18 cellular contexts compared by ENCODE assay signal in the genomic region with DNA sequence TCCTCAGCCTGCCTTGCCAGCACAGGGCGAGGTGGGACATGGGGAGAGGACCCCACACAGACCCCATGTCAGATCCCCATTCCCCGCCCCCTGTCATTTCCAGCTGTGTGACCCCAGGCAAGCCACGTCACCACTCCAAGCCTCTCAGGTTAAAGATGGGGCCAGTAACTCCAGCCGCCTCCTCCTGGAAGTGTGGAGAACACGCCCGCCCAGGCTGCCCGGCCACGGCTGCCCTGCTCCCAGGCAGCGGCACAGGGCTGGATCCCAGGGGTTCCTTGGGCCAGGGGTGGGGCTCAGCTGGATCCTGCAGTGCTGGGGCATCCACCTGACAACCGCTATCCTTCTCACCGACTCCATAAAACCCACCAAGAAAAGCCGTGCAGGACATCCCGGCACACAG.
DNase-seq lines count a peak whose midpoint lies in the region; ATAC-seq and TF ChIP-seq lines count a peak whose summit lies in the region.
"Had no signal": no experiment of that assay in that cellular context is flagged by ENCODE, and none has a peak within 500 bp of the region (broad histone marks: within the 10 kb centered on the region; RNA-seq: fewer than 3 reads in every experiment).

No MANE protein-coding gene starts in this region.

- no peak for ATAC-seq in right cardiac atrium
- no peak for ATAC-seq in left cardiac atrium
- no peak for ATAC-seq in foreskin keratinocyte
- no peak for ATAC-seq in lower lobe of right lung
- ATAC-seq: GM23338, HCT116 had no signal

- H3K4me1 ChIP-seq in right cardiac atrium (ENCODE audit: control insufficient read depth, insufficient read depth, low read length) (no peaks in the 10 kb centered on the region), foreskin keratinocyte (no peaks in the 10 kb centered on the region), lower lobe of right lung (peaks cover 7% of the 10 kb centered on the region), transverse colon (peaks cover 0 to 7% (median 3%) of the 10 kb centered on the region in 4 donors)
- H3K4me1 ChIP-seq: BE2C had no signal

- H3K27me3 ChIP-seq in right cardiac atrium (ENCODE audit: control insufficient read depth, insufficient read depth) (no peaks in the 10 kb centered on the region), foreskin keratinocyte (no peaks in the 10 kb centered on the region), lower lobe of right lung (ENCODE audit: low read depth) (no peaks in the 10 kb centered on the region), transverse colon (no peaks in the 10 kb centered on the region)
- H3K27me3 ChIP-seq: BE2C had no signal

- CTCF ChIA-PET in RWPE1 (lab: Yijun Ruan, JAX), result interaction anchor here (0.6 kb wide), 1 partner anchor 111 kb away, joined by 8 read pairs; no protein-coding TSS in a partner anchor

- H3K9me3 ChIP-seq in right cardiac atrium (ENCODE audit: control insufficient read depth, low read length) (no peaks in the 10 kb centered on the region), lower lobe of right lung (no peaks in the 10 kb centered on the region), transverse colon (no peaks in the 10 kb centered on the region)

- peak in 2 of 3 donors; percentile 38 to 46 for DNase-seq in right cardiac atrium
- no peak for DNase-seq in left cardiac atrium
- no peak for DNase-seq in RWPE1 (ENCODE audit: low spot score)
- no peak for DNase-seq in foreskin keratinocyte
- DNase-seq in lower lobe of right lung, result no peak
- DNase-seq in transverse colon, result no peak
- no peak for DNase-seq in glomerular visceral epithelial cell (ENCODE audit: extremely low spot score)
- DNase-seq: ACHN; BE2C; C1 segment of cervical spinal cord; CD4-positive, CD25-positive, alpha-beta regulatory T cell; CD8-positive, alpha-beta memory T cell; COR-L47; GDM1; H7; HFFc6 had no signal

- POLR2A ChIA-PET in RWPE1 (lab: Yijun Ruan, JAX; ENCODE audit: low non-redundant PET), result no interaction called here

- no peak for TF ChIP-seq POLR2A in transverse colon (IDR thresholded peaks at IDR 0.05)

- TF ChIP-seq CTCF in RWPE1 (conservative IDR thresholded peaks at IDR 0.05; ENCODE audit: low read depth) (no peak), foreskin keratinocyte (conservative IDR thresholded peaks at IDR 0.05) (peak; percentile 25), lower lobe of right lung (IDR thresholded peaks at IDR 0.05) (no peak), transverse colon (IDR thresholded peaks at IDR 0.05) (no peak)

- intact Hi-C loops in right cardiac atrium (cut with DNase I) (no loop called here), left cardiac atrium (cut with DNase I) (no loop called here), lower lobe of right lung (cut with DNase I) (no loop called here), transverse colon (cut with DNase I; ENCODE audit: low total_unique reads) (no loop called here)

- WGBS in right cardiac atrium, result 88% methylated on average over 13 of the region's 13 CpGs
- 77% methylated on average over 13 of the region's 13 CpGs; no CpG with 5 or more reads in 1 of the 2 donors for WGBS in transverse colon (ENCODE audit: low coverage in 1 of 2), 2 donors

- H3K36me3 ChIP-seq in lower lobe of right lung (no peaks in the 10 kb centered on the region), transverse colon (no peaks in the 10 kb centered on the region)
- H3K36me3 ChIP-seq: BE2C had no signal

- H3K27ac ChIP-seq in right cardiac atrium (ENCODE audit: low read length) (no peak overlapping the region), RWPE1 (0 out of 2 replicates have a peak overlapping the region, but pooled peaks have one; percentile 6), foreskin keratinocyte (no peak overlapping the region), lower lobe of right lung (no peak overlapping the region), transverse colon (no peak overlapping the region)

- no peak for TF ChIP-seq EP300 in transverse colon (IDR thresholded peaks at IDR 0.05; ENCODE audit: low read depth)

- H3K4me3 ChIP-seq in right cardiac atrium (ENCODE audit: low read length) (no peak overlapping the region), lower lobe of right lung (no peak overlapping the region), transverse colon (no peak overlapping the region)
- H3K4me3 ChIP-seq: GM23338 had no signal

- in situ Hi-C loops in transverse colon (cut with MboI; ENCODE audit: low pct_ligation_motif_present in 1 of 4, low pct_unique_long_range_greater_than_20kb in 1 of 4, low sequenced_read_pairs in 3 of 4), result no loop called here

Comparison
In these comparisons a context has a peak if more than half of its experiments do, and no peak if none do; other contexts are left out.
1. DNase-seq: peak in right cardiac atrium (2 of 3); none in left cardiac atrium (single experiment), RWPE1 (single experiment), foreskin keratinocyte (0 of 2), lower lobe of right lung (single experiment), transverse colon (single experiment) and glomerular visceral epithelial cell (single experiment).